8 cellular contexts compared by ENCODE assay signal in the genomic region with DNA sequence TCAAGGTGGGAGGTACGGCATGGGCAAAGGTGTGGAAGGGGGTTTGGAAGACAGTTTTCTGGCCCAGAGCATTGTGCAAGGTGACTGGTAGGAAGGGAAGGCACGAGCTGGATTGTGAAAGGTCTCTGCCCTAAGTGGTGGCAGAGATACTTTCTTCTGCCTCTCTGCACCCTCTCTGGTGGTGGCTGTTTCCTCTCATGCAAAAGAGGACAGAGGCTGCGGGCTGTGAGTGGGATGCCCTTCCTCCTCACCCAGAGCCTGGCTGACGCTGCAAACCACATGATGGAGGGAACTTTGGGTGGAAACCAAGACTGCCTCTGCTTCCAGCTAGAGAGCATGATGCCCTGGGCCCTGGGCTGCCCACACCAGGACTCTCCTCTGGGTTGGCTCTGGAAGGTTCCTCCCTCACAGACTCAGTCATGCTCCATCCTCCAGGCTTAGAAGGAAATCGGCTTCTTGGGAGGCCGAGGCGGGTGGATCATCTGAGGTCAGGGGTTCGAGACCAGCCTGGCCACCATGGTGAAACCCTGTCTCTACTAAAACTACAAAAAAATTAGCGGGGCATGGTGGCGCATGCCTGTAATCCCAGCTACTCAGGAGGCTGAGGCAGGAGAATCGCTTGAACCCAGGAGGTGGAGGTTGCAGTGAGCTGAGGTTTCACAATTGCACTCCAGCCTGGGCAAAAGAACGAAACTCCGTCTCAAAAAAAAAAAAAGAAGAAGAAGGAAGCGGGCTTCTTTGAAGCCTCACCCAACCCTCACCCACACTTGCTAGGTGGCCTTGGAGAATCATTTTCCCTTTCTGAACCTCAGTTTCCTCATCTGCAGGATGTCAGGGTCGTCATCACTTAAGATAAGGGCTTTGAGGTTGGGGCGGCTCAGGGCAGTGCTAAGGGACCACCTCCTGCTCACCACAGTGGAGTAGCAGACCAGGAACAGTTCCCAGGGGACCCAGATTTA. TPM values are rescaled to one million over a fixed set of nuclear protein-coding genes. Genes with fewer than 3 reads are reported as not detected.
DNase-seq lines count a peak whose midpoint lies in the region; ATAC-seq and TF ChIP-seq lines count a peak whose summit lies in the region.
"Had no signal": no experiment of that assay in that cellular context is flagged by ENCODE, and none has a peak within 500 bp of the region (broad histone marks: within the 10 kb centered on the region; RNA-seq: fewer than 3 reads in every experiment).

No MANE protein-coding gene starts in this region.

- peak overlapping the region; percentile 53 for H3K4me3 Mint-ChIP-seq in activated T-cell treated with anti-CD3 and anti-CD28 coated beads, Interleukin-2, amount 50 U/mL, for 4 hours
- no peak overlapping the region for H3K4me3 Mint-ChIP-seq in type B pancreatic cell

- peak overlapping the region; percentile 62 for H3K4me3 ChIP-seq in Karpas-422 (ENCODE audit: low read length)
- no peak overlapping the region for H3K4me3 ChIP-seq in upper lobe of right lung

- H3K79me2 ChIP-seq in Karpas-422 (ENCODE audit: low read length), result peaks cover 29% of the 10 kb centered on the region; the same call in 1 of the 2 replicates

- no peaks in the 10 kb centered on the region for H3K9me3 Mint-ChIP-seq in activated T-cell treated with anti-CD3 and anti-CD28 coated beads, Interleukin-2, amount 50 U/mL, for 4 hours
- no peaks in the 10 kb centered on the region for H3K9me3 Mint-ChIP-seq in type B pancreatic cell

- TF ChIP-seq CTCF in upper lobe of right lung (IDR thresholded peaks at IDR 0.05) (no peak), type B pancreatic cell (conservative IDR thresholded peaks at IDR 0.05) (no peak)

- H3K27me3 Mint-ChIP-seq in activated T-cell treated with anti-CD3 and anti-CD28 coated beads, Interleukin-2, amount 50 U/mL, for 4 hours (ENCODE audit: low read depth), result no peaks in the 10 kb centered on the region
- H3K27me3 Mint-ChIP-seq in type B pancreatic cell, result peaks cover 7% of the 10 kb centered on the region

- peaks cover 86% of the 10 kb centered on the region for H3K4me1 Mint-ChIP-seq in activated T-cell treated with anti-CD3 and anti-CD28 coated beads, Interleukin-2, amount 50 U/mL, for 4 hours (ENCODE audit: low read depth)
- H3K4me1 Mint-ChIP-seq in type B pancreatic cell (ENCODE audit: unreplicated experiment), result no peaks in the 10 kb centered on the region

- H3K9me3 ChIP-seq in Karpas-422 (ENCODE audit: low read length) (no peaks in the 10 kb centered on the region), upper lobe of right lung (no peaks in the 10 kb centered on the region)

- H2AFZ ChIP-seq in Karpas-422 (ENCODE audit: low read length), result peak overlapping the region; percentile 52; the same call in 1 of the 2 replicates

- peak overlapping the region; percentile 94 for H3K4me2 ChIP-seq in Karpas-422 (ENCODE audit: low read depth, low read length, poor library complexity, severe bottlenecking)

- no peak overlapping the region for H3K27ac Mint-ChIP-seq in type B pancreatic cell

- H3K36me3 Mint-ChIP-seq in activated T-cell treated with anti-CD3 and anti-CD28 coated beads, Interleukin-2, amount 50 U/mL, for 4 hours (ENCODE audit: insufficient read depth), result peaks cover 7% of the 10 kb centered on the region
- H3K36me3 Mint-ChIP-seq in type B pancreatic cell, result no peaks in the 10 kb centered on the region

- H3K4me1 ChIP-seq in Karpas-422 (ENCODE audit: low read length) (peaks cover 60% of the 10 kb centered on the region), upper lobe of right lung (no peaks in the 10 kb centered on the region)

- no peaks in the 10 kb centered on the region for H3K9me2 ChIP-seq in Karpas-422 (replicated peaks; ENCODE audit: insufficient read depth, low read length)

- H3K27ac ChIP-seq in Karpas-422 (ENCODE audit: low read length) (peak overlapping the region; percentile 98), upper lobe of right lung (peak overlapping the region; percentile 55)

- H3K9ac ChIP-seq in Karpas-422 (ENCODE audit: low read length), result peak overlapping the region; percentile 76

- H3K27me3 ChIP-seq in Karpas-422 (ENCODE audit: low read length) (no peaks in the 10 kb centered on the region), upper lobe of right lung (no peaks in the 10 kb centered on the region)

- 0 out of 2 replicates have a peak, but pooled peaks cover 8% of the 10 kb centered on the region for H4K20me1 ChIP-seq in Karpas-422 (ENCODE audit: insufficient read depth, low read depth, low read length)

- intact Hi-C loops in upper lobe of right lung (cut with DNase I), result no loop called here

- peak; percentile 93 for DNase-seq in Karpas-422
- peak; percentile 62 for DNase-seq in activated T-cell treated with anti-CD3 and anti-CD28 coated beads, Interleukin-2, amount 50 U/mL, for 4 hours
- DNase-seq in mucosa of gallbladder (ENCODE audit: low spot score), result peak; percentile 57
- peak; percentile 83 for DNase-seq in upper lobe of right lung
- DNase-seq in type B pancreatic cell (ENCODE audit: extremely low spot score, unreplicated experiment), result no peak
- DNase-seq in COR-L47 (lab: John Stamatoyannopoulos, UW), result no peak

- no peaks in the 10 kb centered on the region for H3K36me3 ChIP-seq in Karpas-422 (ENCODE audit: insufficient read depth, low read length)
- no peaks in the 10 kb centered on the region for H3K36me3 ChIP-seq in upper lobe of right lung

- ATAC-seq in GM21423 (IDR thresholded peaks at IDR 0.05; ENCODE audit: unreplicated experiment), result peak; percentile 78
- ATAC-seq in activated T-cell treated with anti-CD3 and anti-CD28 coated beads, Interleukin-2, amount 50 U/mL, for 4 hours, result peak; percentile 87 to 90
- peak; percentile 93 for ATAC-seq in upper lobe of right lung

RNA-seq across cellular contexts. Expression of a gene that starts 8.3 kb away (rescaled TPM):
- total RNA-seq in Karpas-422 (2014; rRNA removed; shearing (Covaris generic); ENCODE audit: low replicate concordance), result 13.1 and 40.4 TPM in 2 replicates
- total RNA-seq in activated T-cell treated with anti-CD3 and anti-CD28 coated beads, Interleukin-2, amount 50 U/mL, for 4 hours, result 100 to 1,000 TPM in 1 of 3 donors, 10 to 100 TPM in 2; 85.4 to 130 (median 92.1) TPM
- total RNA-seq in mucosa of gallbladder (16.3 TPM), upper lobe of right lung (16.0 TPM), type B pancreatic cell (ENCODE audit: low replicate concordance) (0.77 TPM in 1 of 2 replicates, not detected in the other)
- total RNA-seq: RPMI7951 had no signal

Comparison
In these comparisons a context has a peak if more than half of its experiments do, and no peak if none do; other contexts are left out.
1. DNase-seq: peak in Karpas-422 (single experiment), activated T-cell treated with anti-CD3 and anti-CD28 coated beads, Interleukin-2, amount 50 U/mL, for 4 hours (single experiment), mucosa of gallbladder (single experiment) and upper lobe of right lung (single experiment); none in type B pancreatic cell (single experiment) and COR-L47 (single experiment).
2. Peak in every context shown above with its lines, with median percentiles within 50 percentile points of each other: ATAC-seq.